Comparison of ENCODE assay signal across 8 cellular contexts in genomic region chr3:155323063-155323666, GRCh38. TPM values are rescaled to one million over a fixed set of nuclear protein-coding genes. Genes with fewer than 3 reads are reported as not detected.
A peak's percentile ranks its signal among the peaks of the same experiment; 100 is the strongest.
DNase-seq lines count a peak whose midpoint lies in the region; ATAC-seq and TF ChIP-seq lines count a peak whose summit lies in the region.

No MANE protein-coding gene starts in this region.

- 11 to 16% methylated on average over 3 of the region's 3 CpGs for WGBS in esophagus squamous epithelium, 2 donors

- peaks cover 0 to 6% (median 1%) of the 10 kb centered on the region in 5 donors for H3K27me3 Mint-ChIP-seq in naive thymus-derived CD4-positive, alpha-beta T cell

- H3K4me1 ChIP-seq in esophagus squamous epithelium, result no peaks in the 10 kb centered on the region
- no peaks in the 10 kb centered on the region for H3K4me1 ChIP-seq in naive thymus-derived CD4-positive, alpha-beta T cell (ENCODE audit: control insufficient read depth in 2 of 2, insufficient read depth in 2 of 2, low read length in 2 of 2)

- H3K36me3 ChIP-seq in esophagus squamous epithelium, result no peaks in the 10 kb centered on the region
- no peaks in the 10 kb centered on the region for H3K36me3 ChIP-seq in naive thymus-derived CD4-positive, alpha-beta T cell (ENCODE audit: control insufficient read depth in 2 of 3, insufficient read depth in 3 of 3, low read length in 3 of 3)

- peaks cover 0 to 3% (median 0%) of the 10 kb centered on the region in 11 donors for H3K9me3 Mint-ChIP-seq in naive thymus-derived CD4-positive, alpha-beta T cell

- H3K36me3 Mint-ChIP-seq in naive thymus-derived CD4-positive, alpha-beta T cell, result no peaks in the 10 kb centered on the region

- H3K27ac ChIP-seq in esophagus squamous epithelium, result no peak overlapping the region
- H3K27ac ChIP-seq in naive thymus-derived CD4-positive, alpha-beta T cell (ENCODE audit: low read depth, low read length), result no peak overlapping the region

- peak; percentile 65 for TF ChIP-seq CTCF in GM12865 (IDR thresholded peaks at IDR 0.05; ENCODE audit: insufficient read depth, low read depth, low read length, missing control alignments)
- TF ChIP-seq CTCF in esophagus squamous epithelium (IDR thresholded peaks at IDR 0.05), result peak in 5 of 6 experiments; percentile 40 to 65 (median 50)

- no peaks in the 10 kb centered on the region for H3K9me3 ChIP-seq in esophagus squamous epithelium
- H3K9me3 ChIP-seq in naive thymus-derived CD4-positive, alpha-beta T cell (ENCODE audit: control insufficient read depth in 2 of 3, low read length in 3 of 3), result no peaks in the 10 kb centered on the region

- intact Hi-C loops in esophagus squamous epithelium (cut with DNase I), result loop anchor here (10.0 kb wide), 2 partner anchors 368 to 558 kb away; no protein-coding TSS in a partner anchor
- intact Hi-C loops in naive thymus-derived CD4-positive, alpha-beta T cell (cut with micrococcal nuclease), result loop anchor here (10.0 kb wide), 2 partner anchors 368 to 988 kb away; no protein-coding TSS in a partner anchor

- no peak overlapping the region for H3K27ac Mint-ChIP-seq in naive thymus-derived CD4-positive, alpha-beta T cell

- CTCF ChIA-PET in naive thymus-derived CD4-positive, alpha-beta T cell (lab: Charles Lee), result no interaction called here

- no peak for TF ChIP-seq POLR2A in esophagus squamous epithelium (IDR thresholded peaks at IDR 0.05)

- H3K4me3 ChIP-seq in GM12865 (ENCODE audit: low read depth, low read length) (no peak overlapping the region), esophagus squamous epithelium (no peak overlapping the region)
- H3K4me3 ChIP-seq in naive thymus-derived CD4-positive, alpha-beta T cell (ENCODE audit: low read length), result no peak overlapping the region

- POLR2A ChIA-PET in naive thymus-derived CD4-positive, alpha-beta T cell (lab: Charles Lee), result no interaction called here

- in situ Hi-C loops in ACHN (cut with HindIII; ENCODE audit: low pct_ligation_motif_present, low pct_unique_long_range_greater_than_20kb, low sequenced_read_pairs), result no loop called here

- H3K4me1 Mint-ChIP-seq in naive thymus-derived CD4-positive, alpha-beta T cell, result no peaks in the 10 kb centered on the region

- peak; percentile 85 for ATAC-seq in HG02610 (IDR thresholded peaks at IDR 0.05; ENCODE audit: unreplicated experiment)
- ATAC-seq in naive thymus-derived CD4-positive, alpha-beta T cell, result peak; percentile 61

- H3K27me3 ChIP-seq in esophagus squamous epithelium, result no peaks in the 10 kb centered on the region
- H3K27me3 ChIP-seq in naive thymus-derived CD4-positive, alpha-beta T cell (ENCODE audit: control insufficient read depth in 2 of 2, insufficient read depth in 2 of 2, low read length in 2 of 2), result no peaks in the 10 kb centered on the region

- peak; percentile 65 for DNase-seq in ACHN
- peak; percentile 76 for DNase-seq in GM12865 (ENCODE audit: low read depth)
- DNase-seq in NAMALWA (ENCODE audit: low spot score), result peak; percentile 93
- peak; percentile 26 for DNase-seq in SHP77 treated with DMSO at 0.1 percent for 48 hours (lab: John Stamatoyannopoulos, UW)
- no peak for DNase-seq in esophagus squamous epithelium (lab: John Stamatoyannopoulos, UW)
- DNase-seq in naive thymus-derived CD4-positive, alpha-beta T cell, result peak in 2 of 9 donors; percentile 3 to 11
- no peak for DNase-seq in activated effector memory CD4-positive, alpha-beta T cell treated with anti-CD3 and anti-CD28 coated beads, Interleukin-2, amount 50 U/mL, for 16 hours

- H3K4me3 Mint-ChIP-seq in naive thymus-derived CD4-positive, alpha-beta T cell, result no peak overlapping the region

RNA-seq across cellular contexts. Expression of gene STRIT1, which starts 29.7 kb away (rescaled TPM):
- not detected for total RNA-seq in esophagus squamous epithelium
- not detected for total RNA-seq in naive thymus-derived CD4-positive, alpha-beta T cell
- not detected for polyA plus RNA-seq in naive thymus-derived CD4-positive, alpha-beta T cell

Comparison
In these comparisons a context has a peak if more than half of its experiments do, and no peak if none do; other contexts are left out.
1. DNase-seq: peak in ACHN (single experiment), GM12865 (single experiment), NAMALWA (single experiment) and SHP77 treated with DMSO at 0.1 percent for 48 hours (single experiment); none in esophagus squamous epithelium (single experiment) and activated effector memory CD4-positive, alpha-beta T cell treated with anti-CD3 and anti-CD28 coated beads, Interleukin-2, amount 50 U/mL, for 16 hours (single experiment).